Comparison of ENCODE assay signal across 22 cellular contexts in genomic region chr20:62487-62886, GRCh38. TPM values are rescaled to one million over a fixed set of nuclear protein-coding genes. Genes with fewer than 3 reads are reported as not detected.
DNase-seq lines count a peak whose midpoint lies in the region; ATAC-seq and TF ChIP-seq lines count a peak whose summit lies in the region.
"Had no signal": no experiment of that assay in that cellular context is flagged by ENCODE, and none has a peak within 500 bp of the region (broad histone marks: within the 10 kb centered on the region; RNA-seq: fewer than 3 reads in every experiment).

No MANE protein-coding gene starts in this region.

- H3K27ac ChIP-seq in right cardiac atrium (ENCODE audit: low read length): no peak overlapping the region
- no peak overlapping the region for H3K27ac ChIP-seq in right atrium auricular region
- H3K27ac ChIP-seq: 22Rv1, A549, C4-2B had no signal

- intact Hi-C loops in right cardiac atrium (cut with DNase I): no loop called here

- TF ChIP-seq CTCF in right atrium auricular region (IDR thresholded peaks at IDR 0.05): no peak
- no peak for TF ChIP-seq CTCF in omental fat pad (IDR thresholded peaks at IDR 0.05)

- no peaks in the 10 kb centered on the region for H3K4me1 ChIP-seq in right cardiac atrium (ENCODE audit: control insufficient read depth, insufficient read depth, low read length)
- H3K4me1 ChIP-seq in right atrium auricular region: no peaks in the 10 kb centered on the region
- H3K4me1 ChIP-seq: A549, Caco-2 had no signal

- WGBS in right cardiac atrium: 77% methylated on average over 3 of the region's 3 CpGs

- DNase-seq in right cardiac atrium (no peak), right atrium auricular region (ENCODE audit: low spot score) (no peak), omental fat pad (ENCODE audit: low spot score) (no peak), DMS153 treated with DMSO at 0.1 percent for 48 hours (lab: John Stamatoyannopoulos, UW; ENCODE audit: unreplicated experiment) (no peak), SK-N-DZ (ENCODE audit: low spot score) (no peak), GM03348 (ENCODE audit: low spot score) (no peak)
- DNase-seq: AML-193; Caco-2; CD4-positive, alpha-beta T cell; DMS79; GDM1; H9 had no signal

- H3K27me3 ChIP-seq in right cardiac atrium (ENCODE audit: control insufficient read depth, insufficient read depth) (no peaks in the 10 kb centered on the region), right atrium auricular region (no peaks in the 10 kb centered on the region)

- H3K4me3 ChIP-seq in right cardiac atrium (ENCODE audit: low read length): no peak overlapping the region
- no peak overlapping the region for H3K4me3 ChIP-seq in right atrium auricular region
- peak overlapping the region; percentile 31; the same call in 1 of the 2 replicates for H3K4me3 ChIP-seq in iPS-18c (ENCODE audit: insufficient read depth, low read depth, low read length)
- H3K4me3 ChIP-seq: A549, K562 had no signal

- peak; percentile 12 to 41 for ATAC-seq in right cardiac atrium
- peak; percentile 61 for ATAC-seq in omental fat pad (ENCODE audit: low FRiP score)
- no peak for ATAC-seq in GM18498 (IDR thresholded peaks at IDR 0.05; ENCODE audit: unreplicated experiment)
- ATAC-seq: K562 had no signal

- H3K36me3 ChIP-seq in right atrium auricular region: no peaks in the 10 kb centered on the region

- no peaks in the 10 kb centered on the region for H3K9me3 ChIP-seq in right cardiac atrium (ENCODE audit: control insufficient read depth, low read length)
- no peaks in the 10 kb centered on the region for H3K9me3 ChIP-seq in right atrium auricular region
- peaks cover 14% of the 10 kb centered on the region for H3K9me3 ChIP-seq in iPS-18c (ENCODE audit: control insufficient read depth, insufficient read depth, low read length)
- H3K9me3 ChIP-seq: Caco-2 had no signal

RNA-seq across cellular contexts. Expression of gene DEFB125, which starts 25.0 kb away (rescaled TPM):
- total RNA-seq in right cardiac atrium (not detected), right atrium auricular region (not detected), omental fat pad (not detected)
- not detected for polyA plus RNA-seq in right cardiac atrium
- polyA plus RNA-seq in SK-N-DZ (2014; cell fraction: cytosol; rRNA removed): not detected in 2 replicates
- not detected in 2 replicates for polyA plus RNA-seq in SK-N-DZ (2014; cell fraction: nucleus; rRNA removed)
- total RNA-seq: Caco-2; CD4-positive, alpha-beta T cell; Daoy; H1; H9; HT-29; K562 had no signal
- polyA plus RNA-seq: A549, BJ, H1, K562 had no signal
